In genomic region chr10:73817826-73818225, GRCh38 we compare ENCODE assay signal across 1 cellular context.
TF ChIP-seq lines count a peak whose summit lies in the region.

No MANE protein-coding gene starts in this region.

TF ChIP-seq in SK-N-SH, 30 proteins besides CTCF, POLR2A, EP300 and RAD21:
- TF ChIP-seq IRF3 (IDR thresholded peaks at IDR 0.05; ENCODE audit: low read depth, low read length) = no peak
- TF ChIP-seq GATA2 (CRISPR knock-in tag; IDR thresholded peaks at IDR 0.05) = no peak
- TF ChIP-seq PBX3 (IDR thresholded peaks at IDR 0.05) = no peak
- TF ChIP-seq RCOR1 (IDR thresholded peaks at IDR 0.05; ENCODE audit: low read length) = no peak
